Comparison of ENCODE assay signal across 7 cellular contexts in genomic region chr17:51164911-51165679, GRCh38. TPM values are rescaled to one million over a fixed set of nuclear protein-coding genes. Genes with fewer than 3 reads are reported as not detected.
DNase-seq lines count a peak whose midpoint lies in the region; TF ChIP-seq lines count a peak whose summit lies in the region.

No MANE protein-coding gene starts in this region.

- no peak for TF ChIP-seq EP300 in neural cell (conservative IDR thresholded peaks at IDR 0.05; ENCODE audit: poor library complexity, severe bottlenecking)

- peaks cover 74% of the 10 kb centered on the region for H3K36me3 Mint-ChIP-seq in dendritic cell treated with granulocyte-macrophage colony-stimulating factor and Interleukin-4, amounts not matched to agents 40 ng/mL and 50 ng/mL, for 4 days (ENCODE audit: low read depth)

- DNase-seq in H7: peak; percentile 62
- DNase-seq in NCI-H774 (lab: John Stamatoyannopoulos, UW): peak; percentile 28
- no peak for DNase-seq in NK-92 (lab: John Stamatoyannopoulos, UW; ENCODE audit: unreplicated experiment)
- DNase-seq in DMS153 treated with DMSO at 0.1 percent for 48 hours (lab: John Stamatoyannopoulos, UW; ENCODE audit: unreplicated experiment): no peak
- no peak for DNase-seq in retina

- TF ChIP-seq CTCF in neural cell (IDR thresholded peaks at IDR 0.05; ENCODE audit: poor library complexity, severe bottlenecking): no peak

- peak overlapping the region; percentile 99 for H3K27ac Mint-ChIP-seq in dendritic cell treated with granulocyte-macrophage colony-stimulating factor and Interleukin-4, amounts not matched to agents 40 ng/mL and 50 ng/mL, for 4 days

- no peak overlapping the region for H3K4me2 ChIP-seq in neural cell (ENCODE audit: low read length)

- no peaks in the 10 kb centered on the region for H3K27me3 ChIP-seq in H7 (ENCODE audit: control insufficient read depth, insufficient read depth, low read length)
- H3K27me3 ChIP-seq in neural cell (ENCODE audit: insufficient read depth, low read depth, low read length): no peaks in the 10 kb centered on the region

- no peaks in the 10 kb centered on the region for H3K9me2 ChIP-seq in neural cell (ENCODE audit: insufficient read depth, low read length)

- no peaks in the 10 kb centered on the region for H3K9me3 ChIP-seq in neural cell (ENCODE audit: low read length)

- H3K9me3 Mint-ChIP-seq in dendritic cell treated with granulocyte-macrophage colony-stimulating factor and Interleukin-4, amounts not matched to agents 40 ng/mL and 50 ng/mL, for 4 days: no peaks in the 10 kb centered on the region

- no peak overlapping the region for H2AFZ ChIP-seq in neural cell (ENCODE audit: low read depth, low read length)

- H3K36me3 ChIP-seq in H7 (replicated peaks; ENCODE audit: control insufficient read depth, insufficient read depth, low read length) (peaks cover 25% of the 10 kb centered on the region), neural cell (ENCODE audit: insufficient read depth, low read length) (no peaks in the 10 kb centered on the region)

- no peaks in the 10 kb centered on the region for H3F3A ChIP-seq in neural cell (ENCODE audit: insufficient read depth, low read length, poor library complexity, severe bottlenecking)

- H4K20me1 ChIP-seq in neural cell (ENCODE audit: insufficient read depth): no peaks in the 10 kb centered on the region

- intact Hi-C loops in dendritic cell treated with granulocyte-macrophage colony-stimulating factor and Interleukin-4, amounts not matched to agents 40 ng/mL and 50 ng/mL, for 4 days (cut with micrococcal nuclease): no loop called here

- H3K27me3 Mint-ChIP-seq in dendritic cell treated with granulocyte-macrophage colony-stimulating factor and Interleukin-4, amounts not matched to agents 40 ng/mL and 50 ng/mL, for 4 days: no peaks in the 10 kb centered on the region

- H3K4me3 ChIP-seq in H7 (ENCODE audit: insufficient read depth, low read depth, low read length): peak overlapping the region; percentile 97
- peak overlapping the region; percentile 77 for H3K4me3 ChIP-seq in neural cell (ENCODE audit: low read length)

- H3K79me2 ChIP-seq in neural cell (replicated peaks; ENCODE audit: insufficient read depth, low read length): no peaks in the 10 kb centered on the region

- peaks cover 53% of the 10 kb centered on the region for H3K4me1 Mint-ChIP-seq in dendritic cell treated with granulocyte-macrophage colony-stimulating factor and Interleukin-4, amounts not matched to agents 40 ng/mL and 50 ng/mL, for 4 days (ENCODE audit: low read depth)

- TF ChIP-seq RAD21 in neural cell (conservative IDR thresholded peaks at IDR 0.05): no peak

- H3K4me3 Mint-ChIP-seq in dendritic cell treated with granulocyte-macrophage colony-stimulating factor and Interleukin-4, amounts not matched to agents 40 ng/mL and 50 ng/mL, for 4 days: peak overlapping the region; percentile 85

- H3K27ac ChIP-seq in neural cell (ENCODE audit: low read length): no peak overlapping the region

- H3K9ac ChIP-seq in neural cell (ENCODE audit: low read length): no peak overlapping the region

TF ChIP-seq in neural cell, 6 proteins besides CTCF, POLR2A, EP300 and RAD21:
- no peak for TF ChIP-seq TAF1 (IDR thresholded peaks at IDR 0.05; ENCODE audit: low read depth)
- TF ChIP-seq POLR2AphosphoS5 (IDR thresholded peaks at IDR 0.05): no peak
- no peak for TF ChIP-seq SMC3 (conservative IDR thresholded peaks at IDR 0.05; ENCODE audit: poor library complexity)
- no peak for TF ChIP-seq EZH2 (IDR thresholded peaks at IDR 0.05; ENCODE audit: borderline replicate concordance, insufficient read depth, low read length, poor library complexity, severe bottlenecking)

RNA-seq across cellular contexts. Expression of gene NME2, which starts 1.1 kb away (rescaled TPM):
- total RNA-seq in H7 (2014; rRNA removed; shearing (Covaris generic)): 605 and 649 TPM in 2 replicates
- polyA plus RNA-seq in neural cell: 127 and 133 TPM in 2 replicates
- polyA minus RNA-seq in neural cell: 15.1 and 33.2 TPM in 2 replicates

RNA-seq across cellular contexts. Expression of gene NME1, which starts 11.7 kb away (rescaled TPM):
- total RNA-seq in H7 (2014; rRNA removed; shearing (Covaris generic)): 168 and 211 TPM in 2 replicates
- polyA plus RNA-seq in neural cell: 224 and 262 TPM in 2 replicates
- polyA minus RNA-seq in neural cell: 42.9 and 48.0 TPM in 2 replicates

RNA-seq across cellular contexts. Expression of gene SPAG9, which starts 44.4 kb away (rescaled TPM):
- total RNA-seq in H7 (2014; rRNA removed; shearing (Covaris generic)): 29.8 and 42.0 TPM in 2 replicates
- 189 and 201 TPM in 2 replicates for polyA plus RNA-seq in neural cell
- polyA minus RNA-seq in neural cell: 430 and 440 TPM in 2 replicates

Comparison
In these comparisons a context has a peak if more than half of its experiments do, and no peak if none do; other contexts are left out.
1. DNase-seq: peak in H7 (single experiment) and NCI-H774 (single experiment); none in NK-92 (single experiment), DMS153 treated with DMSO at 0.1 percent for 48 hours (single experiment) and retina (single experiment).